Comparison of ENCODE assay signal across 10 cellular contexts in the genomic region with DNA sequence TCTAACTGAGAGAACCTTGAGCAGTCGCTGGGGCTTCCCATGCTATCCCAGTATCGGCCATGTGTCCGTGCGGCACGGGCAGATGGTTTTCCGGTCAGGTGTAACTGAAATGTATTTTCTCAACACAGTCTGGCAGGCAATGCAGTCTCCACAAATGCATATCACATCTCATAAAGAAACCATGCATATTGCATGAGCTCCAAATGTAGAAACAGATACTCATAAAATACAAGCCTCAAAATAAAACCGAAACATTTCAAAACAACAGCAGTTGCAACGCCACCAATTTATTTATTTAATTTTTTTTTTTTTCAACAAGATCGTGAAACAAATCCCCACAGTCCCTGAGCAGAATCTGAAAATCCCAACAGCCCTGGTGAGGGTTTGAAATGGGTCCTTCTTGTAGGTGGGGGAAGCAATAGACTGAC.
DNase-seq lines count a peak whose midpoint lies in the region; ATAC-seq, FAIRE-seq and TF ChIP-seq lines count a peak whose summit lies in the region.
"Had no signal": no experiment of that assay in that cellular context is flagged by ENCODE, and none has a peak within 500 bp of the region (broad histone marks: within the 10 kb centered on the region; RNA-seq: fewer than 3 reads in every experiment).

No MANE protein-coding gene starts in this region.

- CTCF ChIA-PET in naive thymus-derived CD4-positive, alpha-beta T cell (lab: Charles Lee) = interaction anchor here (1.2 kb wide), 1 partner anchor 64 kb away, joined by 4 read pairs; no protein-coding TSS in a partner anchor
- CTCF ChIA-PET in Caco-2 (lab: Charles Lee) = no interaction called here

- H3K36me3 Mint-ChIP-seq in naive thymus-derived CD4-positive, alpha-beta T cell = peaks cover 0 to 7% (median 0%) of the 10 kb centered on the region in 5 donors
- H3K36me3 Mint-ChIP-seq in Caco-2 (ENCODE audit: insufficient read depth, unreplicated experiment) = no peaks in the 10 kb centered on the region

- peaks cover 16 to 42% of the 10 kb centered on the region in 2 donors for H3K4me1 ChIP-seq in naive thymus-derived CD4-positive, alpha-beta T cell (ENCODE audit: control insufficient read depth in 2 of 2, insufficient read depth in 2 of 2, low read length in 2 of 2)
- H3K4me1 ChIP-seq in Caco-2 = no peaks in the 10 kb centered on the region

- intact Hi-C loops in naive thymus-derived CD4-positive, alpha-beta T cell (cut with micrococcal nuclease) = loop anchor here in 1 of 2 donors (2.0 to 10.0 kb wide), 2 partner anchors 671 to 959 kb away; a partner anchor contains a TSS
- intact Hi-C loops in Caco-2 (cut with micrococcal nuclease; ENCODE audit: unreplicated experiment) = no loop called here

- H3K9me3 ChIP-seq in naive thymus-derived CD4-positive, alpha-beta T cell (ENCODE audit: control insufficient read depth in 2 of 3, low read length in 3 of 3) = no peaks in the 10 kb centered on the region
- H3K9me3 ChIP-seq in Caco-2 = no peaks in the 10 kb centered on the region

- H3K9me3 Mint-ChIP-seq in naive thymus-derived CD4-positive, alpha-beta T cell = peaks cover 0 to 7% (median 3%) of the 10 kb centered on the region in 11 donors
- H3K9me3 Mint-ChIP-seq in Caco-2 (ENCODE audit: unreplicated experiment) = no peaks in the 10 kb centered on the region

- TF ChIP-seq CTCF in Caco-2 (IDR thresholded peaks at IDR 0.05; ENCODE audit: insufficient read depth in 1 of 2, low read depth in 1 of 2, low read length in 1 of 2, severe bottlenecking in 1 of 2, unreplicated experiment in 1 of 2) = no peak

- no peaks in the 10 kb centered on the region for H3K36me3 ChIP-seq in naive thymus-derived CD4-positive, alpha-beta T cell (ENCODE audit: control insufficient read depth in 2 of 3, insufficient read depth in 3 of 3, low read length in 3 of 3)
- no peaks in the 10 kb centered on the region for H3K36me3 ChIP-seq in Caco-2 (ENCODE audit: control insufficient read depth, insufficient read depth, low read length)

- H3K4me1 Mint-ChIP-seq in naive thymus-derived CD4-positive, alpha-beta T cell = peaks cover 16 to 89% (median 73%) of the 10 kb centered on the region in 7 donors
- H3K4me1 Mint-ChIP-seq in Caco-2 (ENCODE audit: low read depth, unreplicated experiment) = no peaks in the 10 kb centered on the region

- H3K27me3 ChIP-seq in naive thymus-derived CD4-positive, alpha-beta T cell (ENCODE audit: control insufficient read depth in 2 of 2, insufficient read depth in 2 of 2, low read length in 2 of 2) = no peaks in the 10 kb centered on the region
- no peaks in the 10 kb centered on the region for H3K27me3 ChIP-seq in Caco-2 (replicated peaks; ENCODE audit: control insufficient read depth, insufficient read depth, low read length)
- H3K27me3 ChIP-seq: hepatocyte had no signal

- POLR2A ChIA-PET in naive thymus-derived CD4-positive, alpha-beta T cell (lab: Charles Lee) = interaction anchor here (0.9 to 2.0 kb wide), 8 partner anchors 9 to 671 kb away, joined by 3 to 11 read pairs (median 4); a partner anchor contains a TSS
- POLR2A ChIA-PET in Caco-2 (lab: Charles Lee) = no interaction called here

- no peak overlapping the region for H3K4me3 ChIP-seq in naive thymus-derived CD4-positive, alpha-beta T cell (ENCODE audit: low read length)
- H3K4me3 ChIP-seq in Caco-2 (ENCODE audit: low read depth, low read length) = no peak overlapping the region
- H3K4me3 ChIP-seq: hepatocyte had no signal

- peaks cover 0 to 26% (median 0%) of the 10 kb centered on the region in 5 donors for H3K27me3 Mint-ChIP-seq in naive thymus-derived CD4-positive, alpha-beta T cell
- peaks cover 2% of the 10 kb centered on the region for H3K27me3 Mint-ChIP-seq in Caco-2 (ENCODE audit: insufficient read depth, unreplicated experiment)
- H3K27me3 Mint-ChIP-seq: T-helper 17 cell had no signal

- no peak for DNase-seq in naive thymus-derived CD4-positive, alpha-beta T cell
- no peak for DNase-seq in activated effector memory CD4-positive, alpha-beta T cell treated with anti-CD3 and anti-CD28 coated beads, Interleukin-2, amount 50 U/mL, for 16 hours
- DNase-seq in RCC 7860 (ENCODE audit: low spot score) = no peak
- DNase-seq in Caco-2 = no peak
- DNase-seq in HCEC 1CT = no peak
- DNase-seq: T-helper 17 cell had no signal

- ATAC-seq in GM18520 (IDR thresholded peaks at IDR 0.05; ENCODE audit: unreplicated experiment) (peak; percentile 66), GM21825 (IDR thresholded peaks at IDR 0.05; ENCODE audit: unreplicated experiment) (peak; percentile 51), HG03558 (IDR thresholded peaks at IDR 0.05; ENCODE audit: extremely low read depth, unreplicated experiment) (peak; percentile 44)
- no peak for ATAC-seq in naive thymus-derived CD4-positive, alpha-beta T cell

- no TSS peak for BruUV-seq in Caco-2 (replicated peaks; lab: Mats Ljungman, UMichigan)

- peak overlapping the region in 5 of 9 donors; percentile 11 to 88 (median 35) for H3K27ac Mint-ChIP-seq in naive thymus-derived CD4-positive, alpha-beta T cell
- no peak overlapping the region for H3K27ac Mint-ChIP-seq in Caco-2 (ENCODE audit: unreplicated experiment)

- H3K4me3 Mint-ChIP-seq in naive thymus-derived CD4-positive, alpha-beta T cell = peak overlapping the region in 5 of 10 donors; percentile 6 to 47 (median 31)
- no peak overlapping the region for H3K4me3 Mint-ChIP-seq in Caco-2 (ENCODE audit: unreplicated experiment)

- no peak for FAIRE-seq in RCC 7860 (lab: Jason Lieb, UNC)

- H3K27ac ChIP-seq in naive thymus-derived CD4-positive, alpha-beta T cell (ENCODE audit: low read depth, low read length) = no peak overlapping the region
- H3K27ac ChIP-seq: hepatocyte had no signal
